Comparison of ENCODE assay signal across 1 cellular context in the genomic region with DNA sequence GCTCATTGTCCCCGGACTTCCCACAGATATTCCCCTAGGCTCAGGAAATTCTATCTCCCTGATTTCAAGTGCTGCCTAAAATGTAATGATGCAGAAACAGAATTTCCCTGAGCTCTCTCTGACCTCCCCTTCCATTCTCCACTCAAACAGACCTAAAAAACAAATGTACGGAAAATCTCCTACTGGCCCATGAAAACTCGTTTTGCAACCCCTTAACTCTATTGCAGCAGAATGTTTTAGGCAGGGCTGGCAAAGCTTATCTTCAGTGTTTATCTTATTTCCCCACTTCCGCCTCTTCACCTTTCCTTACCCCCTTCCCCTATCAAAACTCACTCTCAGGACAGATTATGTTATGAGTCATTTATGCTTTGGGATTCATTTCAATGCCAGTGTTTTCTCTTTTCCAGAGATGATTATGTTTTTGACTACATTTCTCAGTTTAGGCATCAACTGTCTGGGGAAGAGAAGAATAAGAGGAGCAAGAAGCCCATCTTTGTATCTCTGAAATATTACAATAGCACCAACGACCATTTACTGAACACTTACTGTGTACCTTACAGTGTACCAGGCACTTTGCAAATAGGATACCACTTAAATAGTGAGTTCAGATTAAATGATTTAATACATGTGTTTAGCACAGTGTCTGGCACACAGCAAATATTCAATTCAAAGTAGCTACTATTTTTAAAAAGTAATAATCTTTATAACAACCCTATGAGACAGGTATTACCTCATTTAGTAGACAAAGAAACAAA.
TF ChIP-seq lines count a peak whose summit lies in the region.

No MANE protein-coding gene starts in this region.

TF ChIP-seq in GM23338, 12 proteins besides CTCF, POLR2A, EP300 and RAD21 (continued from another document):
- TF ChIP-seq ZNF114 (CRISPR knock-in tag; IDR thresholded peaks at IDR 0.05): no peak
- no peak for TF ChIP-seq POLR2AphosphoS5 (IDR thresholded peaks at IDR 0.05; ENCODE audit: low read depth)
